14 cellular contexts compared by ENCODE assay signal in the genomic region with DNA sequence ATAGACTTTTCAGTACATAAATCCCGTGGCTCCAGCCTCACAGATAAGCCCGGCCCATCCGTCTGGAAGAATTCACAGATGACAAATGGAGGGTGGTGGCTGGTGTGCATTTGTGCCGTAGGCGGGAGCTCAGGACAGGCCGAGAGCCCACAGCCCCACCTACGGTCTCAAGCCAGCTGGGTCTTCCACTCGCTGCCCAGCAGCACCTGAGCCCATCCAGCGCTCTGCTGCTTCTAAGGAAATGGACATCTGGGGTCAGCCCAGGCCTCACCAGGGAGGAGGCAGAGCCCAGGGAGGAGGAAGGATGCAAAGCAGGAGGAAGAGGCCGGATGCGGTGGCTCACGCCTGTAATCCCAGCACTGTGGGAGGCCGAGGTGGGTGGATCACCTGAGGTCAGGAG.
DNase-seq lines count a peak whose midpoint lies in the region; ATAC-seq and TF ChIP-seq lines count a peak whose summit lies in the region.
"Had no signal": no experiment of that assay in that cellular context is flagged by ENCODE, and none has a peak within 500 bp of the region (broad histone marks: within the 10 kb centered on the region; RNA-seq: fewer than 3 reads in every experiment).

No MANE protein-coding gene starts in this region.

- H3K27me3 ChIP-seq in right cardiac atrium (ENCODE audit: control insufficient read depth, insufficient read depth) (no peaks in the 10 kb centered on the region), aorta (ENCODE audit: control insufficient read depth in 1 of 2, insufficient read depth in 2 of 2, low read length in 1 of 2) (no peaks in the 10 kb centered on the region), H7 (ENCODE audit: control insufficient read depth, insufficient read depth, low read length) (no peaks in the 10 kb centered on the region)
- H3K27me3 ChIP-seq: BE2C had no signal

- TF ChIP-seq CTCF in mucosa of descending colon (IDR thresholded peaks at IDR 0.05) = no peak

- H3K36me3 Mint-ChIP-seq in T-helper 17 cell (ENCODE audit: low read depth) = no peaks in the 10 kb centered on the region

- H3K4me1 Mint-ChIP-seq in T-helper 17 cell = no peaks in the 10 kb centered on the region

- H3K27ac Mint-ChIP-seq in T-helper 17 cell = no peak overlapping the region

- H3K27me3 Mint-ChIP-seq in T-helper 17 cell = peaks cover 19% of the 10 kb centered on the region

- H3K4me3 ChIP-seq in right cardiac atrium (ENCODE audit: low read length) (no peak overlapping the region), mucosa of descending colon (no peak overlapping the region), aorta (ENCODE audit: low read length in 2 of 2) (no peak overlapping the region), H7 (ENCODE audit: insufficient read depth, low read depth, low read length) (no peak overlapping the region)

- intact Hi-C loops in right cardiac atrium (cut with DNase I) = no loop called here
- intact Hi-C loops in cardiac septum (cut with DNase I) = no loop called here
- intact Hi-C loops in mucosa of descending colon (cut with DNase I, micrococcal nuclease) = no loop called here
- intact Hi-C loops in aorta (cut with DNase I) = no loop called here

- DNase-seq in right cardiac atrium (peak in 2 of 3 donors; percentile 5 to 19), cardiac septum (ENCODE audit: low spot score) (no peak), NCI-H69 (lab: John Stamatoyannopoulos, UW) (peak; percentile 31), mucosa of descending colon (peak in 2 of 3 donors; percentile 10 to 24), aorta (peak; percentile 12 to 54), T-helper 17 cell (no peak), H7 (no peak), NCI-H187 treated with DMSO at 0.1 percent for 48 hours (lab: John Stamatoyannopoulos, UW) (no peak)
- DNase-seq: ACHN, BE2C, DMS53, GF-D8 had no signal

- H3K36me3 ChIP-seq in mucosa of descending colon (ENCODE audit: low read depth) = no peaks in the 10 kb centered on the region
- H3K36me3 ChIP-seq in aorta (ENCODE audit: control insufficient read depth in 1 of 2, insufficient read depth in 2 of 2, low read length in 1 of 2) = no peaks in the 10 kb centered on the region
- no peaks in the 10 kb centered on the region for H3K36me3 ChIP-seq in H7 (replicated peaks; ENCODE audit: control insufficient read depth, insufficient read depth, low read length)
- H3K36me3 ChIP-seq: BE2C had no signal

- WGBS in right cardiac atrium = 62% methylated on average over 13 of the region's 13 CpGs
- WGBS in aorta, 2 donors = 64 to 66% methylated on average over 12 to 13 of the region's 13 CpGs

- H3K4me1 ChIP-seq in right cardiac atrium (ENCODE audit: control insufficient read depth, insufficient read depth, low read length) (no peaks in the 10 kb centered on the region), mucosa of descending colon (ENCODE audit: low read depth) (no peaks in the 10 kb centered on the region), aorta (ENCODE audit: control insufficient read depth in 1 of 2, insufficient read depth in 2 of 2, low read length in 2 of 2) (no peaks in the 10 kb centered on the region)

- H3K27ac ChIP-seq in right cardiac atrium (ENCODE audit: low read length) = no peak overlapping the region
- H3K27ac ChIP-seq in aorta (ENCODE audit: low read depth in 1 of 2, low read length in 2 of 2) = no peak overlapping the region

- H3K4me3 Mint-ChIP-seq in T-helper 17 cell = no peak overlapping the region
- H3K4me3 Mint-ChIP-seq: IgD-negative memory B cell had no signal

- no peaks in the 10 kb centered on the region for H3K9me3 ChIP-seq in right cardiac atrium (ENCODE audit: control insufficient read depth, low read length)
- no peaks in the 10 kb centered on the region for H3K9me3 ChIP-seq in mucosa of descending colon
- H3K9me3 ChIP-seq in aorta (ENCODE audit: control insufficient read depth, low read length) = no peaks in the 10 kb centered on the region
- no peaks in the 10 kb centered on the region for H3K9me3 ChIP-seq in T-helper 17 cell (ENCODE audit: control insufficient read depth, low read length, poor library complexity, severe bottlenecking)
- H3K9me3 ChIP-seq: BE2C had no signal

- ATAC-seq in right cardiac atrium (no peak), mucosa of descending colon (no peak), aorta (ENCODE audit: low FRiP score) (no peak), T-helper 17 cell (no peak)
- ATAC-seq: HCT116 had no signal

Comparison
In these comparisons a context has a peak if more than half of its experiments do, and no peak if none do; other contexts are left out.
1. DNase-seq: peak in right cardiac atrium (2 of 3), NCI-H69 (single experiment), mucosa of descending colon (2 of 3) and aorta (2 of 2); none in cardiac septum (single experiment), T-helper 17 cell (0 of 3), H7 (single experiment) and NCI-H187 treated with DMSO at 0.1 percent for 48 hours (single experiment).